24 cellular contexts compared by ENCODE assay signal in genomic region chr10:3425261-3425660, GRCh38.
"Had no signal": no experiment of that assay in that cellular context is flagged by ENCODE, and none has a peak within 500 bp of the region (broad histone marks: within the 10 kb centered on the region; RNA-seq: fewer than 3 reads in every experiment).

No MANE protein-coding gene starts in this region.

- H3K27me3 ChIP-seq: brain microvascular endothelial cell, esophagus squamous epithelium, sigmoid colon, tibial artery had no signal

- ATAC-seq: activated CD8-positive, alpha-beta memory T cell treated with anti-CD3 and anti-CD28 coated beads, Interleukin-2, amount 10 ng/mL, durations not matched to agents 7 days and 5 days; natural killer cell treated with Interleukin-12 subunit alpha and Interleukin-12 subunit beta and Interleukin-15 and Interleukin-18, amount 100 ng/mL, for 72 hours; T-cell had no signal

- FAIRE-seq: islet of Langerhans, urothelium cell line had no signal

- H3K27ac ChIP-seq: tibial artery had no signal

- H3K9me3 ChIP-seq: esophagus squamous epithelium, sigmoid colon, spleen, tibial artery had no signal

- H3K36me3 ChIP-seq: brain microvascular endothelial cell, esophagus squamous epithelium, sigmoid colon, spleen, tibial artery had no signal

- DNase-seq: activated CD4-positive, alpha-beta memory T cell treated with anti-CD3 and anti-CD28 coated beads, Interleukin-2, amount 10 ng/mL, durations not matched to agents 7 days and 5 days; activated CD4-positive, alpha-beta T cell treated with anti-CD3 and anti-CD28 coated beads for 48 hours; activated CD4-positive, CD25-positive, alpha-beta regulatory T cell; activated CD8-positive, alpha-beta memory T cell treated with anti-CD3 and anti-CD28 coated beads, Interleukin-2, amount 10 ng/mL, durations not matched to agents 7 days and 5 days; activated naive CD4-positive, alpha-beta T cell treated with anti-CD3 and anti-CD28 coated beads, Interleukin-2, amount 10 ng/mL, durations not matched to agents 7 days and 5 days; activated T-cell treated with anti-CD3 and anti-CD28 coated beads, Interleukin-2, amount 50 U/mL, for 1 hour; aorta; effector CD8-positive, alpha-beta T cell; esophagus squamous epithelium; hippocampal formation; left colon; sigmoid colon; spleen; stimulated activated naive B cell treated with anti-CD40 and anti-IgM and Interleukin-4, amounts not matched to agents 10 μg/mL and 1 μg/mL and 100 μg/mL, for 72 hours; T-cell; tibial artery had no signal

- H3K4me3 ChIP-seq: esophagus squamous epithelium, lung, sigmoid colon, spleen, tibial artery had no signal

- H3K4me3 Mint-ChIP-seq: activated CD4-positive, alpha-beta memory T cell treated with anti-CD3 and anti-CD28 coated beads, Interleukin-2, amount 10 ng/mL, durations not matched to agents 7 days and 5 days; activated CD8-positive, alpha-beta memory T cell treated with anti-CD3 and anti-CD28 coated beads, Interleukin-2, amount 10 ng/mL, durations not matched to agents 7 days and 5 days; activated naive CD4-positive, alpha-beta T cell treated with anti-CD3 and anti-CD28 coated beads, Interleukin-2, amount 10 ng/mL, durations not matched to agents 7 days and 5 days; dendritic cell treated with granulocyte-macrophage colony-stimulating factor and Interleukin-4, amounts not matched to agents 40 ng/mL and 50 ng/mL, for 4 days; mesothelial cell of epicardium; natural killer cell treated with Interleukin-12 subunit alpha and Interleukin-12 subunit beta and Interleukin-15 and Interleukin-18, amount 100 ng/mL, for 72 hours; T-cell had no signal

- H3K27ac Mint-ChIP-seq: activated CD4-positive, alpha-beta memory T cell treated with anti-CD3 and anti-CD28 coated beads, Interleukin-2, amount 10 ng/mL, durations not matched to agents 7 days and 5 days; activated CD8-positive, alpha-beta memory T cell treated with anti-CD3 and anti-CD28 coated beads, Interleukin-2, amount 10 ng/mL, durations not matched to agents 7 days and 5 days; activated naive CD4-positive, alpha-beta T cell treated with anti-CD3 and anti-CD28 coated beads, Interleukin-2, amount 10 ng/mL, durations not matched to agents 7 days and 5 days; activated T-helper 2 cell treated with anti-CD3 and anti-CD28 coated beads, Interferon-gamma antibody, Interleukin-2, Interleukin-4, amounts not matched to agents 10 μg/mL and 5 μg/mL and 100 μg/mL, durations not matched to agents 14 hours and 24 hours and 36 hours; mesothelial cell of epicardium; natural killer cell treated with Interleukin-12 subunit alpha and Interleukin-12 subunit beta and Interleukin-15 and Interleukin-18, amount 100 ng/mL, for 72 hours; stimulated activated naive B cell treated with anti-CD40 and anti-IgM and Interleukin-4, amounts not matched to agents 10 μg/mL and 1 μg/mL and 100 μg/mL, for 72 hours; T-cell had no signal

- H3K36me3 Mint-ChIP-seq: activated CD8-positive, alpha-beta memory T cell treated with anti-CD3 and anti-CD28 coated beads, Interleukin-2, amount 10 ng/mL, durations not matched to agents 7 days and 5 days; activated naive CD4-positive, alpha-beta T cell treated with anti-CD3 and anti-CD28 coated beads, Interleukin-2, amount 10 ng/mL, durations not matched to agents 7 days and 5 days; mesothelial cell of epicardium; stimulated activated naive B cell treated with anti-CD40 and anti-IgM and Interleukin-4, amounts not matched to agents 10 μg/mL and 1 μg/mL and 100 μg/mL, for 72 hours; T-cell had no signal

- H3K9me3 Mint-ChIP-seq: dendritic cell treated with granulocyte-macrophage colony-stimulating factor and Interleukin-4, amounts not matched to agents 40 ng/mL and 50 ng/mL, for 4 days; mesothelial cell of epicardium; natural killer cell treated with Interleukin-12 subunit alpha and Interleukin-12 subunit beta and Interleukin-15 and Interleukin-18, amount 100 ng/mL, for 72 hours had no signal
